ENCODE assay signal across 8 cellular contexts in genomic region chr9:119968837-119969707, GRCh38.
DNase-seq lines count a peak whose midpoint lies in the region; ATAC-seq and TF ChIP-seq lines count a peak whose summit lies in the region.

No MANE protein-coding gene starts in this region.

- no peaks in the 10 kb centered on the region for H3K4me1 ChIP-seq in Peyer's patch

- H3K27ac Mint-ChIP-seq in activated naive CD4-positive, alpha-beta T cell treated with anti-CD3 and anti-CD28 coated beads, Interleukin-2, amount 10 ng/mL, durations not matched to agents 7 days and 5 days, result no peak overlapping the region

- CTCF ChIA-PET in activated naive CD4-positive, alpha-beta T cell treated with anti-CD3 and anti-CD28 coated beads, Interleukin-2, amount 10 ng/mL, durations not matched to agents 7 days and 5 days (lab: Charles Lee), result interaction anchor here (1.0 to 1.2 kb wide), 3 partner anchors 84 to 413 kb away, joined by 3 to 6 read pairs (median 3); no protein-coding TSS in a partner anchor

- peak; percentile 73 for TF ChIP-seq RAD21 in Ishikawa (IDR thresholded peaks at IDR 0.05; ENCODE audit: low read depth)

- peak; percentile 18 to 76 (median 58) for TF ChIP-seq CTCF in Peyer's patch (IDR thresholded peaks at IDR 0.05)

- peaks cover 4% of the 10 kb centered on the region for H3K27me3 Mint-ChIP-seq in activated naive CD4-positive, alpha-beta T cell treated with anti-CD3 and anti-CD28 coated beads, Interleukin-2, amount 10 ng/mL, durations not matched to agents 7 days and 5 days

- intact Hi-C loops in Right ventricle myocardium superior (cut with DNase I), result loop anchor here (2.0 to 10.0 kb wide), 2 partner anchors 412 to 506 kb away; no protein-coding TSS in a partner anchor

- H3K4me3 ChIP-seq in Peyer's patch, result no peak overlapping the region

- no peaks in the 10 kb centered on the region for H3K36me3 ChIP-seq in Peyer's patch

- no peak for TF ChIP-seq POLR2A in Peyer's patch (IDR thresholded peaks at IDR 0.05)

- no peaks in the 10 kb centered on the region for H3K36me3 Mint-ChIP-seq in activated naive CD4-positive, alpha-beta T cell treated with anti-CD3 and anti-CD28 coated beads, Interleukin-2, amount 10 ng/mL, durations not matched to agents 7 days and 5 days

- no peaks in the 10 kb centered on the region for H3K4me1 Mint-ChIP-seq in activated naive CD4-positive, alpha-beta T cell treated with anti-CD3 and anti-CD28 coated beads, Interleukin-2, amount 10 ng/mL, durations not matched to agents 7 days and 5 days

- TF ChIP-seq EP300 in Ishikawa (IDR thresholded peaks at IDR 0.05; ENCODE audit: borderline replicate concordance), result no peak

- no peaks in the 10 kb centered on the region for H3K9me3 ChIP-seq in Peyer's patch

- H3K9me3 Mint-ChIP-seq in activated naive CD4-positive, alpha-beta T cell treated with anti-CD3 and anti-CD28 coated beads, Interleukin-2, amount 10 ng/mL, durations not matched to agents 7 days and 5 days, result no peaks in the 10 kb centered on the region

- ATAC-seq in GM21737 (IDR thresholded peaks at IDR 0.05; ENCODE audit: unreplicated experiment), result peak; percentile 88
- peak; percentile 94 for ATAC-seq in Right ventricle myocardium superior (ENCODE audit: poor library complexity)

- H3K27ac ChIP-seq in Peyer's patch, result no peak overlapping the region

- DNase-seq in GM04504 (ENCODE audit: low read depth), result peak; percentile 54
- DNase-seq in Peyer's patch, result peak; percentile 44 to 82 (median 70)
- DNase-seq in activated naive CD4-positive, alpha-beta T cell treated with anti-CD3 and anti-CD28 coated beads, Interleukin-2, amount 10 ng/mL, durations not matched to agents 7 days and 5 days, result peak; percentile 63
- DNase-seq in Right ventricle myocardium superior, result peak; percentile 84
- peak; percentile 73 for DNase-seq in pons (ENCODE audit: low spot score)
- DNase-seq in NCI-H1048 (lab: John Stamatoyannopoulos, UW), result no peak

- H3K27me3 ChIP-seq in Peyer's patch, result no peaks in the 10 kb centered on the region

- no peak overlapping the region for H3K4me3 Mint-ChIP-seq in activated naive CD4-positive, alpha-beta T cell treated with anti-CD3 and anti-CD28 coated beads, Interleukin-2, amount 10 ng/mL, durations not matched to agents 7 days and 5 days

TF ChIP-seq in Ishikawa, 13 proteins besides CTCF, POLR2A, EP300 and RAD21:
- TF ChIP-seq ZBTB7A (IDR thresholded peaks at IDR 0.05; ENCODE audit: low read depth), result no peak
- no peak for TF ChIP-seq TEAD4 (IDR thresholded peaks at IDR 0.05)
- TF ChIP-seq NFIC (IDR thresholded peaks at IDR 0.05), result no peak
- TF ChIP-seq CEBPB (IDR thresholded peaks at IDR 0.05), result no peak
- TF ChIP-seq YY1 (IDR thresholded peaks at IDR 0.05; ENCODE audit: low read depth), result no peak
